Comparison of ENCODE assay signal across 8 cellular contexts in the genomic region with DNA sequence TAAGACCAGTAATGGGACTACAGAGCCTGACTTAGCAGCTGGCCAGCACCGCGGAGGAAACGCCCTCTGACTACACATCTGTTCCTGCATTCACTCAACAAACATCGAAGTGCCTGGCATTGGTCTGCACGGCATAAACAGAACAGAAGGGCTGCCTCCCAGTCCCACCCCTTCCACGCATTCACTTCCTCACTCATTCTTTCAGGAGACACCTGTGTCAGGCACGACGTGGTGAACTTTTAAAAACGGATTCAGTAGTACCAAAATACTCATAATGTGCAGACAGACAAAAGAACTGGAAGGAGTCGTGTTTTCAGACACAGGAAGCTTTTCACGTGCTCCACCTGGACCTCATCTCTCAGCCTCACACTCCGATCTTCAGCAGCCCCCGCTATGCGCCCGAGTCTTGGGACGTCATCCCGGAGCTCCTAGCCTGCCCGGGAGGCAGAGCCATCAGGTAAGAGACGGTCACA.
A peak's percentile ranks its signal among the peaks of the same experiment; 100 is the strongest.
DNase-seq lines count a peak whose midpoint lies in the region; ATAC-seq and TF ChIP-seq lines count a peak whose summit lies in the region.

No MANE protein-coding gene starts in this region.

- POLR2A ChIA-PET in WTC11 (lab: Charles Lee): no interaction called here

- peak; percentile 78 to 83 for ATAC-seq in activated CD4-positive, CD25-positive, alpha-beta regulatory T cell treated with anti-CD3 and anti-CD28 coated beads, Interleukin-2, amount 50 U/mL, for 24 hours
- ATAC-seq in HG02852 (IDR thresholded peaks at IDR 0.05; ENCODE audit: unreplicated experiment): peak; percentile 89
- ATAC-seq in WTC11: no peak

- H3K27me3 Mint-ChIP-seq in WTC11 (ENCODE audit: low read depth) (no peaks in the 10 kb centered on the region), immature natural killer cell (ENCODE audit: low read depth in 3 of 3) (peaks cover 0 to 6% (median 5%) of the 10 kb centered on the region in 3 donors)

- no peaks in the 10 kb centered on the region for H3K36me3 Mint-ChIP-seq in WTC11
- H3K36me3 Mint-ChIP-seq in immature natural killer cell: peaks cover 0 to 2% (median 0%) of the 10 kb centered on the region in 3 donors

- H3K27ac Mint-ChIP-seq in WTC11 (peak overlapping the region; percentile 38; the same call in 1 of the 2 replicates), immature natural killer cell (peak overlapping the region; percentile 8 to 98 (median 80))

- TF ChIP-seq CTCF in WTC11 (IDR thresholded peaks at IDR 0.05): no peak

- H3K4me1 Mint-ChIP-seq in WTC11 (peaks cover 34% of the 10 kb centered on the region), immature natural killer cell (peaks cover 61 to 68% of the 10 kb centered on the region in 2 donors)

- DNase-seq in activated CD4-positive, CD25-positive, alpha-beta regulatory T cell (lab: John Stamatoyannopoulos, UW): no peak
- no peak for DNase-seq in WTC11 (ENCODE audit: low spot score)
- peak; percentile 35 to 66 (median 62) for DNase-seq in immature natural killer cell
- DNase-seq in anterior cingulate cortex (lab: John Stamatoyannopoulos, UW): no peak
- DNase-seq in cerebellum (ENCODE audit: low spot score): no peak
- no peak for DNase-seq in NCI-H128 (lab: John Stamatoyannopoulos, UW; ENCODE audit: unreplicated experiment)

- no peak overlapping the region for H3K4me3 Mint-ChIP-seq in WTC11
- H3K4me3 Mint-ChIP-seq in immature natural killer cell: peak overlapping the region; percentile 77 to 99 (median 90)

- H3K9me3 Mint-ChIP-seq in WTC11: no peaks in the 10 kb centered on the region
- H3K9me3 Mint-ChIP-seq in immature natural killer cell: no peaks in the 10 kb centered on the region

- CTCF ChIA-PET in WTC11 (lab: Charles Lee): no interaction called here

TF ChIP-seq in WTC11, 78 proteins besides CTCF, POLR2A, EP300 and RAD21:
- TF ChIP-seq ZNF232 (CRISPR knock-in tag; IDR thresholded peaks at IDR 0.05) (no peak), PREB (CRISPR knock-in tag; IDR thresholded peaks at IDR 0.05; ENCODE audit: borderline replicate concordance) (no peak), SOX15 (CRISPR knock-in tag; IDR thresholded peaks at IDR 0.05) (no peak), ZNF317 (CRISPR knock-in tag; IDR thresholded peaks at IDR 0.05; ENCODE audit: borderline replicate concordance, low read depth) (no peak), ZNF396 (CRISPR knock-in tag; IDR thresholded peaks at IDR 0.05; ENCODE audit: borderline replicate concordance) (no peak), MAX (CRISPR knock-in tag; IDR thresholded peaks at IDR 0.05) (no peak), NFYB (CRISPR knock-in tag; conservative IDR thresholded peaks at IDR 0.05; ENCODE audit: low read depth) (no peak), ZNF263 (CRISPR knock-in tag; IDR thresholded peaks at IDR 0.05; ENCODE audit: low read depth) (no peak), E2F4 (CRISPR knock-in tag; IDR thresholded peaks at IDR 0.05; ENCODE audit: borderline replicate concordance, low read depth) (no peak)
- TF ChIP-seq, protein P1, sequence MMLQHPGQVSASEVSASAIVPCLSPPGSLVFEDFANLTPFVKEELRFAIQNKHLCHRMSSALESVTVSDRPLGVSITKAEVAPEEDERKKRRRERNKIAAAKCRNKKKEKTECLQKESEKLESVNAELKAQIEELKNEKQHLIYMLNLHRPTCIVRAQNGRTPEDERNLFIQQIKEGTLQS (CRISPR knock-in tag; conservative IDR thresholded peaks at IDR 0.05): no peak
- TF ChIP-seq, protein P2, sequence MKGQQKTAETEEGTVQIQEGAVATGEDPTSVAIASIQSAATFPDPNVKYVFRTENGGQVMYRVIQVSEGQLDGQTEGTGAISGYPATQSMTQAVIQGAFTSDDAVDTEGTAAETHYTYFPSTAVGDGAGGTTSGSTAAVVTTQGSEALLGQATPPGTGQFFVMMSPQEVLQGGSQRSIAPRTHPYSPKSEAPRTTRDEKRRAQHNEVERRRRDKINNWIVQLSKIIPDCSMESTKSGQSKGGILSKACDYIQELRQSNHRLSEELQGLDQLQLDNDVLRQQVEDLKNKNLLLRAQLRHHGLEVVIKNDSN (CRISPR knock-in tag; IDR thresholded peaks at IDR 0.05): no peak
- TF ChIP-seq, protein P3, sequence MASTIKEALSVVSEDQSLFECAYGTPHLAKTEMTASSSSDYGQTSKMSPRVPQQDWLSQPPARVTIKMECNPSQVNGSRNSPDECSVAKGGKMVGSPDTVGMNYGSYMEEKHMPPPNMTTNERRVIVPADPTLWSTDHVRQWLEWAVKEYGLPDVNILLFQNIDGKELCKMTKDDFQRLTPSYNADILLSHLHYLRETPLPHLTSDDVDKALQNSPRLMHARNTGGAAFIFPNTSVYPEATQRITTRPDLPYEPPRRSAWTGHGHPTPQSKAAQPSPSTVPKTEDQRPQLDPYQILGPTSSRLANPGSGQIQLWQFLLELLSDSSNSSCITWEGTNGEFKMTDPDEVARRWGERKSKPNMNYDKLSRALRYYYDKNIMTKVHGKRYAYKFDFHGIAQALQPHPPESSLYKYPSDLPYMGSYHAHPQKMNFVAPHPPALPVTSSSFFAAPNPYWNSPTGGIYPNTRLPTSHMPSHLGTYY (CRISPR knock-in tag; IDR thresholded peaks at IDR 0.05): no peak

Comparison
In these comparisons a context has a peak if more than half of its experiments do, and no peak if none do; other contexts are left out.
1. DNase-seq: peak in immature natural killer cell (3 of 3); none in activated CD4-positive, CD25-positive, alpha-beta regulatory T cell (0 of 4), WTC11 (single experiment), anterior cingulate cortex (0 of 58), cerebellum (single experiment) and NCI-H128 (single experiment).